28 cellular contexts compared by ENCODE assay signal in the genomic region with DNA sequence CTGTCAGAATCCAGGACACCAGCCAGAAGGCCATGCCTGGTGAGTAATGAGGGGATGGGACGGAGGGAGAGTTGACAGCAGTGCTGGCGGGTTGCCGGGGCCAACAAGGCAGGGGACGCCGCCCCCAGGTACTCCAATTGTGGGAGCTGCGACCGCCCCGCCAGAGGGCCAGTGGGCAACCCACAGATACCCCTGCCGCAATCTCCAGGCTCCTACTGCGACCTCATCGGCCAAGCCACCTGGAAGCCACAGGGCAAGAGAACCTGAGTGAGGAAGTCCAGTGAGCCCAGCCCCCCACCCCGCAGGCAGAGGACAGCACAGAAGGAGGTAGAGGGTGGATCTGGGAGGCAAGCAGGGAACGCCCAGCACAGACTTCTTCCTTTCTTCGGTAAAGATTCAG.
"Had no signal": no experiment of that assay in that cellular context is flagged by ENCODE, and none has a peak within 500 bp of the region (broad histone marks: within the 10 kb centered on the region; RNA-seq: fewer than 3 reads in every experiment).

No MANE protein-coding gene starts in this region.

- H3K4me3 ChIP-seq: adrenal gland, ascending aorta, breast epithelium, cardiac muscle cell, colonic mucosa, heart left ventricle had no signal

- H3K36me3 ChIP-seq: adrenal gland, ascending aorta, breast epithelium, cardiac muscle cell, colonic mucosa, heart left ventricle had no signal

- H3K27me3 ChIP-seq: adrenal gland, ascending aorta, breast epithelium, cardiac muscle cell, colonic mucosa had no signal

- H3K27ac ChIP-seq: adrenal gland, ascending aorta, breast epithelium, cardiac muscle cell, colonic mucosa, heart left ventricle, VCaP had no signal

- H3K9me3 ChIP-seq: adrenal gland, ascending aorta, colonic mucosa, heart left ventricle had no signal

- DNase-seq: activated CD4-positive, alpha-beta T cell treated with anti-CD3 and anti-CD28 coated beads for 1 hour; activated CD4-positive, alpha-beta T cell treated with anti-CD3 and anti-CD28 coated beads for 48 hours; activated CD4-positive, alpha-beta T cell treated with anti-CD3 and anti-CD28 coated beads, Interleukin-2, amount 50 U/mL, for 1 hour; activated CD4-positive, alpha-beta T cell treated with anti-CD3 and anti-CD28 coated beads, Interleukin-2, amount 50 U/mL, for 48 hours; activated CD8-positive, alpha-beta memory T cell treated with anti-CD3 and anti-CD28 coated beads, Interleukin-2, amount 10 ng/mL, durations not matched to agents 7 days and 5 days; activated CD8-positive, alpha-beta memory T cell treated with anti-CD3 and anti-CD28 coated beads, Interleukin-2, amount 50 U/mL, for 48 hours; activated CD8-positive, alpha-beta T cell treated with anti-CD3 and anti-CD28 coated beads for 36 hours; activated gamma-delta T cell; activated naive CD4-positive, alpha-beta T cell; activated naive CD4-positive, alpha-beta T cell treated with anti-CD3 and anti-CD28 coated beads, Interleukin-2, amount 50 U/mL, for 16 hours; activated naive CD8-positive, alpha-beta T cell treated with anti-CD3 and anti-CD28 coated beads for 36 hours; activated naive CD8-positive, alpha-beta T cell treated with anti-CD3 and anti-CD28 coated beads, Interleukin-2, amount 50 U/mL, for 24 hours; activated T-cell treated with anti-CD3 and anti-CD28 coated beads for 4 hours; activated T-cell treated with anti-CD3 and anti-CD28 coated beads, Interleukin-2, amount 50 U/mL, for 24 hours; activated T-cell treated with anti-CD3 and anti-CD28 coated beads, Interleukin-2, amount 50 U/mL, for 72 hours; central memory CD4-positive, alpha-beta T cell; cerebellar nuclear complex; colonic mucosa; effector CD8-positive, alpha-beta T cell; foreskin fibroblast; glutamatergic neuron; heart left ventricle; T-helper 2 cell had no signal

- H3K4me1 ChIP-seq: adrenal gland, ascending aorta, breast epithelium, colonic mucosa, heart left ventricle had no signal
